ENCODE assay signal across 27 cellular contexts in the genomic region with DNA sequence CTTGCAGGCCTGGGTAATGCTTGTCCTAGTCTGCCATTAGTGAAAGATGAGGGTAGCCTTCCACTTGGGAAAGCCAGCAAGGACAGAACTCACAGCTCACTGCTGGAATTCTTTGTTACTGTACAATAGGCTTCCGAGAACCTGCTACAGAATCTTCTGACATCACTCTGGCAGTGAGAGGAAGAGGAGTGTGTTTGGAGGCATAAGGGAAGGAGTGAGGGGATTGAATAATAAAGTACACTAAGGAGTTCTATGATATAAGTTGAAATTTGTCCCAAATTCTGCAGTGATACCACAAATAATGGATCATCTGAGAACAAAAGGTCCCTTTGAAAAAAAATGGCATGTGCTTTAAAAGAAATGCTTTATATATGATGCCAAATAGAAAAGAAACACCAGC. TPM values are rescaled to one million over a fixed set of nuclear protein-coding genes. Genes with fewer than 3 reads are reported as not detected.
"Had no signal": no experiment of that assay in that cellular context is flagged by ENCODE, and none has a peak within 500 bp of the region (broad histone marks: within the 10 kb centered on the region; RNA-seq: fewer than 3 reads in every experiment).

A gene with protein sequence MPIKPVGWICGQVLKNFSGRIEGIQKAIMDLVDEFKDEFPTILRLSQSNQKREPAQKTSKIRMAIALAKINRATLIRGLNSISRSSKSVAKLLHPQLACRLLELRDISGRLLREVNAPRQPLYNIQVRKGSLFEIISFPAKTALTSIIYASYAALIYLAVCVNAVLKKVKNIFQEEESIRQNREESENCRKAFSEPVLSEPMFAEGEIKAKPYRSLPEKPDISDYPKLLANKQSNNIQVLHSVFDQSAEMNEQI (minus strand): TSS at position 101 of the 400 bp plus-strand sequence. CDS start 137 bp downstream, outside the sequence.

- H3K36me3 ChIP-seq: SJCRH30 had no signal

- H3K27ac ChIP-seq: HL-60, RWPE1, SJCRH30 had no signal

- ATAC-seq: Panc1, PC-3, SK-N-SH treated with all-trans-retinoic acid at 6 μM for 48 hours had no signal

- H3K4me3 ChIP-seq: SJCRH30 had no signal

- H3K27me3 ChIP-seq: SJCRH30 had no signal

- H3K9me3 ChIP-seq: SJCRH30 had no signal

- DNase-seq: KBM-7; MV-4-11; NCI-H1048; NCI-H1105; NCI-H1417; NCI-H1436 treated with DMSO at 0.1 percent for 48 hours; NCI-H1694 treated with DMSO at 0.1 percent for 48 hours; NCI-H1930; NCI-H2081; NCI-H2107; NCI-H2227 treated with DMSO at 0.1 percent for 48 hours; NCI-H524 treated with DMSO at 0.1 percent for 48 hours; NCI-H69; NCI-H774; NK-92 treated with Interleukin-12 subunit alpha and Interleukin-12 subunit beta, amount 100 ng/mL, for 24 hours; PC-3; SHP77 treated with DMSO at 0.1 percent for 48 hours; SJCRH30; T-helper 1 cell had no signal

- FAIRE-seq: HTR-8/SVneo had no signal

RNA-seq across cellular contexts. Expression of the gene that starts here (rescaled TPM):
- total RNA-seq: MCF 10A, OCI-LY7, PC-3 had no signal
- polyA plus RNA-seq: IgD-negative memory B cell had no signal
